In the genomic region with DNA sequence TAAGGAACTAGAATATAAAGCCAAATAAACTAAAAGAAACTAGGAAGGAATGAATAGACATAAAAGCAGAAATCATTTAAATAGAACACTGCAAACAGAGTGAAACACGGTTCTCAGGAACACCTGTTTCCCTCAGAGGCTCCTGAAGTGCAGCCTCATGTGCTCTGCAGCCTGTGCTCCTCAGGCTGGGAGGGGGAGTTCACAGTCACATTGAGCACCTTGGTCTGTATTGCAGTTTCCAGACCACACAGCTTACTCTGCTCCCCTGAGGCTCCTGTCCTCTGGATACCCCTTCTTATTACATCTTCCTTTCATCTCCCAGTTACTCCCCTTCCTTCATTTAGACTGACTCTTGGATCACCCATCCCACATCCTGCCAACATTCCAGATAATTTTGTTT, we compare ENCODE assay signal across 17 cellular contexts. TPM values are rescaled to one million over a fixed set of nuclear protein-coding genes. Genes with fewer than 3 reads are reported as not detected.
DNase-seq lines count a peak whose midpoint lies in the region; ATAC-seq and TF ChIP-seq lines count a peak whose summit lies in the region.
"Had no signal": no experiment of that assay in that cellular context is flagged by ENCODE, and none has a peak within 500 bp of the region (broad histone marks: within the 10 kb centered on the region; RNA-seq: fewer than 3 reads in every experiment).

No MANE protein-coding gene starts in this region.

- H3K4me1 Mint-ChIP-seq in activated CD4-positive, alpha-beta T cell treated with anti-CD3 and anti-CD28 coated beads, Interleukin-2, amount 10 ng/mL, durations not matched to agents 24 days and 14 days = no peaks in the 10 kb centered on the region
- peaks cover 37% of the 10 kb centered on the region for H3K4me1 Mint-ChIP-seq in progenitor cell of endocrine pancreas (ENCODE audit: low read depth)
- no peaks in the 10 kb centered on the region for H3K4me1 Mint-ChIP-seq in CD14-positive monocyte
- H3K4me1 Mint-ChIP-seq in activated CD8-positive, alpha-beta T cell treated with anti-CD3 and anti-CD28 coated beads for 36 hours (ENCODE audit: low read depth) = no peaks in the 10 kb centered on the region

- H3K4me3 Mint-ChIP-seq in activated CD4-positive, alpha-beta T cell treated with anti-CD3 and anti-CD28 coated beads, Interleukin-2, amount 10 ng/mL, durations not matched to agents 24 days and 14 days = no peak overlapping the region
- no peak overlapping the region for H3K4me3 Mint-ChIP-seq in progenitor cell of endocrine pancreas (ENCODE audit: low read depth)
- H3K4me3 Mint-ChIP-seq in CD14-positive monocyte = no peak overlapping the region
- H3K4me3 Mint-ChIP-seq in activated CD8-positive, alpha-beta T cell treated with anti-CD3 and anti-CD28 coated beads for 36 hours = no peak overlapping the region
- H3K4me3 Mint-ChIP-seq: CD8-positive, alpha-beta T cell; HFFc6 had no signal

- H3K9me3 Mint-ChIP-seq in activated CD4-positive, alpha-beta T cell treated with anti-CD3 and anti-CD28 coated beads, Interleukin-2, amount 10 ng/mL, durations not matched to agents 24 days and 14 days = no peaks in the 10 kb centered on the region
- H3K9me3 Mint-ChIP-seq in progenitor cell of endocrine pancreas (ENCODE audit: low read depth) (peaks cover 3% of the 10 kb centered on the region), CD14-positive monocyte (peaks cover 0 to 4% (median 0%) of the 10 kb centered on the region in 7 donors)
- no peaks in the 10 kb centered on the region for H3K9me3 Mint-ChIP-seq in activated CD8-positive, alpha-beta T cell treated with anti-CD3 and anti-CD28 coated beads for 36 hours
- H3K9me3 Mint-ChIP-seq: CD8-positive, alpha-beta T cell; HFFc6 had no signal

- ATAC-seq in activated CD8-positive, alpha-beta T cell treated with anti-CD3 and anti-CD28 coated beads for 36 hours = no peak
- ATAC-seq: CD8-positive, alpha-beta T cell; HepG2 had no signal

- peak; percentile 46 for DNase-seq in activated CD4-positive, alpha-beta T cell treated with anti-CD3 and anti-CD28 coated beads, Interleukin-2, amount 10 ng/mL, durations not matched to agents 24 days and 14 days
- no peak for DNase-seq in activated CD4-positive, alpha-beta T cell treated with anti-CD3 and anti-CD28 coated beads for 1 hour
- DNase-seq in RPMI8226 = peak; percentile 41
- no peak for DNase-seq in progenitor cell of endocrine pancreas (ENCODE audit: low spot score, unreplicated experiment)
- no peak for DNase-seq in HuH-7.5 (ENCODE audit: low spot score)
- DNase-seq in CD14-positive monocyte (ENCODE audit: low spot score) = no peak
- no peak for DNase-seq in activated CD8-positive, alpha-beta T cell treated with anti-CD3 and anti-CD28 coated beads for 36 hours
- DNase-seq: BE2C; CD8-positive, alpha-beta T cell; COR-L47; DND-41; GDM1; HCEC 1CT; HFFc6 had no signal

- H3K36me3 Mint-ChIP-seq in activated CD4-positive, alpha-beta T cell treated with anti-CD3 and anti-CD28 coated beads, Interleukin-2, amount 10 ng/mL, durations not matched to agents 24 days and 14 days (ENCODE audit: low read depth) = no peaks in the 10 kb centered on the region
- H3K36me3 Mint-ChIP-seq in progenitor cell of endocrine pancreas (ENCODE audit: insufficient read depth) (no peaks in the 10 kb centered on the region), CD14-positive monocyte (no peaks in the 10 kb centered on the region)
- no peaks in the 10 kb centered on the region for H3K36me3 Mint-ChIP-seq in activated CD8-positive, alpha-beta T cell treated with anti-CD3 and anti-CD28 coated beads for 36 hours (ENCODE audit: low read depth)
- H3K36me3 Mint-ChIP-seq: CD8-positive, alpha-beta T cell had no signal

- peaks cover 30% of the 10 kb centered on the region for H3K27me3 Mint-ChIP-seq in activated CD4-positive, alpha-beta T cell treated with anti-CD3 and anti-CD28 coated beads, Interleukin-2, amount 10 ng/mL, durations not matched to agents 24 days and 14 days
- H3K27me3 Mint-ChIP-seq in progenitor cell of endocrine pancreas (no peaks in the 10 kb centered on the region), CD14-positive monocyte (ENCODE audit: low read depth in 3 of 3) (peaks cover 7 to 10% (median 8%) of the 10 kb centered on the region in 3 donors)
- peaks cover 17% of the 10 kb centered on the region for H3K27me3 Mint-ChIP-seq in activated CD8-positive, alpha-beta T cell treated with anti-CD3 and anti-CD28 coated beads for 36 hours

- no peak for TF ChIP-seq CTCF in progenitor cell of endocrine pancreas (IDR thresholded peaks at IDR 0.05; ENCODE audit: unreplicated experiment)
- TF ChIP-seq CTCF in CD14-positive monocyte (IDR thresholded peaks at IDR 0.05) = no peak
- TF ChIP-seq CTCF in activated CD8-positive, alpha-beta T cell treated with anti-CD3 and anti-CD28 coated beads for 36 hours (IDR thresholded peaks at IDR 0.05) = no peak

- H3K27ac Mint-ChIP-seq in activated CD4-positive, alpha-beta T cell treated with anti-CD3 and anti-CD28 coated beads, Interleukin-2, amount 10 ng/mL, durations not matched to agents 24 days and 14 days = no peak overlapping the region
- H3K27ac Mint-ChIP-seq in progenitor cell of endocrine pancreas (peak overlapping the region; percentile 4), CD14-positive monocyte (no peak overlapping the region)
- no peak overlapping the region for H3K27ac Mint-ChIP-seq in activated CD8-positive, alpha-beta T cell treated with anti-CD3 and anti-CD28 coated beads for 36 hours
- H3K27ac Mint-ChIP-seq: CD8-positive, alpha-beta T cell; HFFc6 had no signal

- POLR2A ChIA-PET in activated CD8-positive, alpha-beta T cell treated with anti-CD3 and anti-CD28 coated beads for 36 hours (lab: Charles Lee) = no interaction called here

- CTCF ChIA-PET in activated CD8-positive, alpha-beta T cell treated with anti-CD3 and anti-CD28 coated beads for 36 hours (lab: Charles Lee) = no interaction called here

- intact Hi-C loops in activated CD4-positive, alpha-beta T cell treated with anti-CD3 and anti-CD28 coated beads, Interleukin-2, amount 10 ng/mL, durations not matched to agents 24 days and 14 days (cut with micrococcal nuclease) = no loop called here
- intact Hi-C loops in CD14-positive monocyte (cut with micrococcal nuclease) = no loop called here
- intact Hi-C loops in activated CD8-positive, alpha-beta T cell treated with anti-CD3 and anti-CD28 coated beads for 36 hours (cut with micrococcal nuclease) = no loop called here

RNA-seq across cellular contexts. Expression of gene DCD, which starts 49.7 kb away (rescaled TPM):
- not detected in 2 replicates for total RNA-seq in activated CD4-positive, alpha-beta T cell treated with anti-CD3 and anti-CD28 coated beads, Interleukin-2, amount 10 ng/mL, durations not matched to agents 24 days and 14 days
- total RNA-seq in progenitor cell of endocrine pancreas = not detected in 2 replicates
- polyA plus RNA-seq in CD14-positive monocyte = not detected
- not detected for total RNA-seq in activated CD8-positive, alpha-beta T cell treated with anti-CD3 and anti-CD28 coated beads for 36 hours
- total RNA-seq: CD8-positive, alpha-beta T cell; H4; HepG2; HFFc6 had no signal
- polyA plus RNA-seq: AG04450, HepG2 had no signal

Comparison
In these comparisons a context has a peak if more than half of its experiments do, and no peak if none do; other contexts are left out.
1. DNase-seq: peak in activated CD4-positive, alpha-beta T cell treated with anti-CD3 and anti-CD28 coated beads, Interleukin-2, amount 10 ng/mL, durations not matched to agents 24 days and 14 days (single experiment) and RPMI8226 (single experiment); none in activated CD4-positive, alpha-beta T cell treated with anti-CD3 and anti-CD28 coated beads for 1 hour (single experiment), progenitor cell of endocrine pancreas (single experiment), HuH-7.5 (single experiment), CD14-positive monocyte (single experiment) and activated CD8-positive, alpha-beta T cell treated with anti-CD3 and anti-CD28 coated beads for 36 hours (single experiment).